In genomic region chr2:120425014-120425413, GRCh38 we compare ENCODE assay signal across 1 cellular context.
TF ChIP-seq lines count a peak whose summit lies in the region.

No MANE protein-coding gene starts in this region.

TF ChIP-seq in H1, 55 proteins besides CTCF, POLR2A, EP300 and RAD21:
- no peak for TF ChIP-seq JUND (IDR thresholded peaks at IDR 0.05; ENCODE audit: low read length)
- TF ChIP-seq CHD1 (IDR thresholded peaks at IDR 0.05; ENCODE audit: low read depth, low read length), result no peak
- TF ChIP-seq CREB1 (IDR thresholded peaks at IDR 0.05), result no peak
- TF ChIP-seq MAFK (IDR thresholded peaks at IDR 0.05; ENCODE audit: low read depth, low read length), result no peak
- no peak for TF ChIP-seq CBX8 (IDR thresholded peaks at IDR 0.05; ENCODE audit: borderline replicate concordance, low read depth, low read length)
